ENCODE assay signal across 12 cellular contexts in genomic region chr1:220655961-220656720, GRCh38. TPM values are rescaled to one million over a fixed set of nuclear protein-coding genes. Genes with fewer than 3 reads are reported as not detected.
DNase-seq lines count a peak whose midpoint lies in the region; ATAC-seq and TF ChIP-seq lines count a peak whose summit lies in the region.
"Had no signal": no experiment of that assay in that cellular context is flagged by ENCODE, and none has a peak within 500 bp of the region (broad histone marks: within the 10 kb centered on the region; RNA-seq: fewer than 3 reads in every experiment).

No MANE protein-coding gene starts in this region.

- H3K4me1 ChIP-seq in endodermal cell (ENCODE audit: control insufficient read depth, insufficient read depth, low read length), result no peaks in the 10 kb centered on the region

- H3K9me3 ChIP-seq in endodermal cell (ENCODE audit: control insufficient read depth, low read length), result no peaks in the 10 kb centered on the region
- H3K9me3 ChIP-seq: mucosa of descending colon, SK-N-SH had no signal

- ATAC-seq in GM19023 (IDR thresholded peaks at IDR 0.05; ENCODE audit: unreplicated experiment) (peak; percentile 34), GM21717 (IDR thresholded peaks at IDR 0.05; ENCODE audit: unreplicated experiment) (peak; percentile 24), HG03196 (IDR thresholded peaks at IDR 0.05; ENCODE audit: unreplicated experiment) (peak; percentile 17), GM21447 (IDR thresholded peaks at IDR 0.05; ENCODE audit: unreplicated experiment) (no peak)
- ATAC-seq: mucosa of descending colon had no signal

- no peaks in the 10 kb centered on the region for H3K9me3 Mint-ChIP-seq in endodermal cell

- H3K4me3 Mint-ChIP-seq in endodermal cell, result no peak overlapping the region

- H3K27me3 Mint-ChIP-seq in endodermal cell (ENCODE audit: insufficient read depth), result no peaks in the 10 kb centered on the region

- DNase-seq in dorsolateral prefrontal cortex (peak in 3 of 10 donors; percentile 30 to 45 (median 31)), NCI-H1105 (lab: John Stamatoyannopoulos, UW) (no peak), endodermal cell (no peak), hypothalamus (lab: John Stamatoyannopoulos, UW) (no peak)
- DNase-seq: activated naive CD4-positive, alpha-beta T cell treated with anti-CD3 and anti-CD28 coated beads, Interleukin-2, amount 50 U/mL, for 16 hours; mucosa of descending colon; NCI-H187 treated with DMSO at 0.1 percent for 48 hours; SK-N-SH had no signal

- no peak overlapping the region for H3K27ac Mint-ChIP-seq in endodermal cell

- TF ChIP-seq CTCF in dorsolateral prefrontal cortex (IDR thresholded peaks at IDR 0.05 in 54 of 56, conservative IDR thresholded peaks at IDR 0.05 in 2 of 56; ENCODE audit: low read depth in 1 of 56, partially characterized antibody in 56 of 56) (no peak), endodermal cell (conservative IDR thresholded peaks at IDR 0.05) (no peak)

- H3K4me3 ChIP-seq in dorsolateral prefrontal cortex (no peak overlapping the region), endodermal cell (ENCODE audit: low read length) (no peak overlapping the region)
- H3K4me3 ChIP-seq: mucosa of descending colon had no signal

- intact Hi-C loops in dorsolateral prefrontal cortex (cut with DNase I), result no loop called here

- no peaks in the 10 kb centered on the region for H3K27me3 ChIP-seq in dorsolateral prefrontal cortex
- H3K27me3 ChIP-seq in endodermal cell (ENCODE audit: control insufficient read depth, insufficient read depth, low read length, poor library complexity, severe bottlenecking), result no peaks in the 10 kb centered on the region

- H3K27ac ChIP-seq in dorsolateral prefrontal cortex, result peak overlapping the region in 37 of 59 donors; percentile 5 to 78 (median 54)
- no peak overlapping the region for H3K27ac ChIP-seq in endodermal cell (ENCODE audit: low read depth, low read length)

- peaks cover 6% of the 10 kb centered on the region for H3K36me3 Mint-ChIP-seq in endodermal cell (ENCODE audit: low read depth)

- H3K36me3 ChIP-seq in endodermal cell (ENCODE audit: control insufficient read depth, insufficient read depth, low read length), result peaks cover 4% of the 10 kb centered on the region

- H3K9ac ChIP-seq in endodermal cell (ENCODE audit: extremely low read depth, low read length, poor library complexity, severe bottlenecking), result no peak overlapping the region
- H3K9ac ChIP-seq: SK-N-SH had no signal

- no peaks in the 10 kb centered on the region for H3K4me1 Mint-ChIP-seq in endodermal cell

RNA-seq across cellular contexts. Expression of gene C1orf115, which starts 34.0 kb away (rescaled TPM):
- 100 to 1,000 TPM in 22 of 120 experiments, 10 to 100 TPM in 98; 19.7 to 154 (median 80.6) TPM for total RNA-seq in dorsolateral prefrontal cortex
- total RNA-seq in endodermal cell, result 10 to 100 TPM in 1 of 2 donors, 1 to 10 TPM in 1; 7.5 to 11.5 TPM
- 2.8 TPM for polyA plus RNA-seq in endodermal cell (2013, experiment 1 of 2)
- 2.6 TPM for polyA plus RNA-seq in endodermal cell (2013, experiment 2 of 2)
